Comparison of ENCODE assay signal across 8 cellular contexts in the genomic region with DNA sequence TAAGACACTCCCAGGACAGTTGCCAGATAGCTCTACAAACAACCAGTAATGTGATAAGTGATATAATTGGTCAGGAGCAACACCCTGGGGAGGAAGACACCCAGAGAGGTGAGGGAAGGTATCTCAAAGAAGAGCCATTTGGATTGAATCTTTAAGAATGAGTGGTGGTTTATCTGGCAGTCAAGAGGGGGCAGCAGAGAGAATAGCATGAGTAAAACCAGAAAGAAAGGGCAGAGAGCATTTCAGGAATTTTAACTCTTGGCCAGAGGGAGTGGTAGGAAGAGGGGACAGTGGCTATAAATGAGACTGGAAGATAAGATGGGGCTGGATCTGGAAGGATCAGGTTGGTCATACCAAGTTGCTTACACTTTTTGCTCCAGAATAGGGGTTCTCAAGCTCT. TPM values are rescaled to one million over a fixed set of nuclear protein-coding genes. Genes with fewer than 3 reads are reported as not detected.
A peak's percentile ranks its signal among the peaks of the same experiment; 100 is the strongest.
DNase-seq lines count a peak whose midpoint lies in the region; ATAC-seq and TF ChIP-seq lines count a peak whose summit lies in the region.

No MANE protein-coding gene starts in this region.

- peak; percentile 53 for DNase-seq in ACHN
- DNase-seq in GM03348 (ENCODE audit: low spot score), result peak; percentile 73
- peak; percentile 8 for DNase-seq in NCI-H146 treated with DMSO at 0.1 percent for 48 hours (lab: John Stamatoyannopoulos, UW; ENCODE audit: unreplicated experiment)
- no peak for DNase-seq in activated CD8-positive, alpha-beta T cell treated with anti-CD3 and anti-CD28 coated beads, Interleukin-2, amount 10 ng/mL, durations not matched to agents 7 days and 5 days
- no peak for DNase-seq in kidney epithelial cell (ENCODE audit: low read depth)
- no peak for DNase-seq in immature natural killer cell
- no peak for DNase-seq in vagina (ENCODE audit: extremely low spot score in 2 of 2)
- DNase-seq in stimulated activated CD4-positive, alpha-beta T cell treated with anti-CD3 and anti-CD28 coated beads, Interleukin-15, amount 100 ng/mL, for 24 hours, result no peak

- intact Hi-C loops in vagina (cut with DNase I), result loop anchor here (10.0 kb wide), 1 partner anchor 94 kb away; the partner anchor contains the start of gene NKRF

- H3K36me3 Mint-ChIP-seq in activated CD8-positive, alpha-beta T cell treated with anti-CD3 and anti-CD28 coated beads, Interleukin-2, amount 10 ng/mL, durations not matched to agents 7 days and 5 days (ENCODE audit: low read depth), result no peaks in the 10 kb centered on the region
- no peaks in the 10 kb centered on the region for H3K36me3 Mint-ChIP-seq in immature natural killer cell

- H3K4me3 ChIP-seq in kidney epithelial cell (ENCODE audit: low read depth, low read length) (no peak overlapping the region), vagina (no peak overlapping the region)

- no peaks in the 10 kb centered on the region for H3K9me3 ChIP-seq in vagina

- H3K27me3 Mint-ChIP-seq in activated CD8-positive, alpha-beta T cell treated with anti-CD3 and anti-CD28 coated beads, Interleukin-2, amount 10 ng/mL, durations not matched to agents 7 days and 5 days (ENCODE audit: low read depth), result no peaks in the 10 kb centered on the region
- peaks cover 0 to 4% (median 2%) of the 10 kb centered on the region in 3 donors for H3K27me3 Mint-ChIP-seq in immature natural killer cell (ENCODE audit: low read depth in 3 of 3)

- H3K36me3 ChIP-seq in kidney epithelial cell (ENCODE audit: control insufficient read depth, insufficient read depth, low read length), result no peaks in the 10 kb centered on the region
- H3K36me3 ChIP-seq in vagina, result no peaks in the 10 kb centered on the region

- TF ChIP-seq CTCF in kidney epithelial cell (IDR thresholded peaks at IDR 0.05; ENCODE audit: insufficient read depth, low read length, poor library complexity, severe bottlenecking) (peak; percentile 57), vagina (IDR thresholded peaks at IDR 0.05) (peak in 1 of 3 experiments; percentile 8)

- no peak overlapping the region for H3K27ac Mint-ChIP-seq in activated CD8-positive, alpha-beta T cell treated with anti-CD3 and anti-CD28 coated beads, Interleukin-2, amount 10 ng/mL, durations not matched to agents 7 days and 5 days
- H3K27ac Mint-ChIP-seq in immature natural killer cell, result peak overlapping the region in 1 of 6 donors; percentile 4

- in situ Hi-C loops in ACHN (cut with HindIII; ENCODE audit: low pct_ligation_motif_present, low pct_unique_long_range_greater_than_20kb, low sequenced_read_pairs), result no loop called here

- H3K4me1 Mint-ChIP-seq in activated CD8-positive, alpha-beta T cell treated with anti-CD3 and anti-CD28 coated beads, Interleukin-2, amount 10 ng/mL, durations not matched to agents 7 days and 5 days (ENCODE audit: low read depth), result peaks cover 3% of the 10 kb centered on the region
- H3K4me1 Mint-ChIP-seq in immature natural killer cell, result peaks cover 2 to 7% of the 10 kb centered on the region in 2 donors

- H3K27me3 ChIP-seq in kidney epithelial cell (ENCODE audit: control insufficient read depth, insufficient read depth, low read length) (no peaks in the 10 kb centered on the region), vagina (no peaks in the 10 kb centered on the region)

- no peak for TF ChIP-seq POLR2A in vagina (IDR thresholded peaks at IDR 0.05)

- no peak overlapping the region for H3K27ac ChIP-seq in vagina

- POLR2A ChIA-PET in activated CD8-positive, alpha-beta T cell treated with anti-CD3 and anti-CD28 coated beads, Interleukin-2, amount 10 ng/mL, durations not matched to agents 7 days and 5 days (lab: Charles Lee), result interaction anchor here (1.0 kb wide), 1 partner anchor 20 kb away, joined by 3 read pairs; no protein-coding TSS in a partner anchor

- peaks cover 4% of the 10 kb centered on the region for H3K4me1 ChIP-seq in vagina

- peak; percentile 49 for ATAC-seq in activated CD8-positive, alpha-beta T cell treated with anti-CD3 and anti-CD28 coated beads, Interleukin-2, amount 10 ng/mL, durations not matched to agents 7 days and 5 days

- CTCF ChIA-PET in activated CD8-positive, alpha-beta T cell treated with anti-CD3 and anti-CD28 coated beads, Interleukin-2, amount 10 ng/mL, durations not matched to agents 7 days and 5 days (lab: Charles Lee), result interaction anchor here (1.2 to 2.8 kb wide), 6 partner anchors 11 to 79 kb away, joined by 3 to 17 read pairs (median 4); no protein-coding TSS in a partner anchor

- no peaks in the 10 kb centered on the region for H3K9me3 Mint-ChIP-seq in activated CD8-positive, alpha-beta T cell treated with anti-CD3 and anti-CD28 coated beads, Interleukin-2, amount 10 ng/mL, durations not matched to agents 7 days and 5 days (ENCODE audit: insufficient read depth)
- H3K9me3 Mint-ChIP-seq in immature natural killer cell, result peaks cover 0 to 2% (median 0%) of the 10 kb centered on the region in 6 donors

- H3K4me3 Mint-ChIP-seq in activated CD8-positive, alpha-beta T cell treated with anti-CD3 and anti-CD28 coated beads, Interleukin-2, amount 10 ng/mL, durations not matched to agents 7 days and 5 days, result no peak overlapping the region
- H3K4me3 Mint-ChIP-seq in immature natural killer cell, result no peak overlapping the region

RNA-seq across cellular contexts. Expression of gene SEPTIN6, which starts 5.9 kb away (rescaled TPM):
- total RNA-seq in activated CD8-positive, alpha-beta T cell treated with anti-CD3 and anti-CD28 coated beads, Interleukin-2, amount 10 ng/mL, durations not matched to agents 7 days and 5 days, result 100 to 1,000 TPM; 303 to 312 TPM
- 30.2 and 32.0 TPM in 2 replicates for total RNA-seq in kidney epithelial cell
- polyA plus RNA-seq in immature natural killer cell, result 100 to 1,000 TPM; 104 to 244 (median 139) TPM
- total RNA-seq in vagina, result 25.8 TPM

RNA-seq across cellular contexts. Expression of gene SOWAHD, which starts 59.6 kb away (rescaled TPM):
- 1 to 10 TPM in 1 of 2 experiments, under 1 TPM in 1; 0.92 to 1.4 TPM for total RNA-seq in activated CD8-positive, alpha-beta T cell treated with anti-CD3 and anti-CD28 coated beads, Interleukin-2, amount 10 ng/mL, durations not matched to agents 7 days and 5 days
- total RNA-seq in kidney epithelial cell, result not detected in 2 replicates
- polyA plus RNA-seq in immature natural killer cell, result under 1 TPM in 2 of 3 donors, not detected in 1; 0.33 to 0.69 TPM
- not detected for total RNA-seq in vagina

Comparison
In these comparisons a context has a peak if more than half of its experiments do, and no peak if none do; other contexts are left out.
1. DNase-seq: peak in ACHN (single experiment), GM03348 (single experiment) and NCI-H146 treated with DMSO at 0.1 percent for 48 hours (single experiment); none in activated CD8-positive, alpha-beta T cell treated with anti-CD3 and anti-CD28 coated beads, Interleukin-2, amount 10 ng/mL, durations not matched to agents 7 days and 5 days (single experiment), kidney epithelial cell (single experiment), immature natural killer cell (0 of 3), vagina (0 of 2) and stimulated activated CD4-positive, alpha-beta T cell treated with anti-CD3 and anti-CD28 coated beads, Interleukin-15, amount 100 ng/mL, for 24 hours (single experiment).